In the genomic region with DNA sequence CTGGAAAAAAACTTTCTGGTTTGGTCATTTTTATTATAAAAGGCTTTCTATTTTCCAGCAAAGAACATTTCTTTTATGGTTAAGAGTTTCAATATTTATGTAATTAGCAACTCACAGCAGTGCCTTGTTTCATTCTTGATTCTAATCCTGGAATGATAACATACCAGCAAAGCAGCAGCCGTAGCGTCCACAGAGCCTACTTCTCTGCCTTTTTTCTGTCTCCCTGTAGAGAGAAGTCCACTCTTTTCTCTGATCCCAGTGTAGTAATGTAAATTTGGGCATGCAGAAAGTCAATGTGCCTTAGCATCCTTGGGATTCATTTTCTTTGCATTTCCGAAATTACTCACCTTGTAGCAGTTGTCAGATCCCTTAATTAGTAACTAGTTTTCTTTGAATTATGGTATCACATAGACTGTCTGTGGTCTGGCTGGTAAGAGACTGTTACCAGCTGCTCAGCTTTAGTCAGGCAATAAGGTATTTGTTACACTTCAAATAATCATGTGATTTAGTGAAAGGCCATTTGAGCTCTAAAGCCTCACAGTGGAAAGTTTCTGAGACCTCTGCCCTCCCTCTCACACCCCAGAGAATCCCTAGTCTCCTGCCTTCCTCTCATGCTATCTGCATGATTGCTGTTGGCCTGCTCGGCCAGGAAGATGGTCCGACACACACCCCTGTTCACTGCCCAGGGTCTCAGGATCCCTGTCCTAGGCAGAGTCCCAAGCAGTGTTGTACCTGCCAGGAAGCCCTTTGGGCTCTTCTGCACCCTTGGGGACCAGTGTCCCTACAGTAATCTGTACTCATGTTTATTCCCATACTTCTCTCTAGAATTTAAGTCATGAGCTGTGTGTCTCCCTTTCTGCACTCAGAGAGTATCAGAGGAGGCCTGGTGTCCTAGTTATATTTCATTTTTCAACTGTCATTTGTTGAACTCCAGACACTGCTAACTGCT, we compare ENCODE assay signal across 9 cellular contexts.
DNase-seq lines count a peak whose midpoint lies in the region; ATAC-seq and TF ChIP-seq lines count a peak whose summit lies in the region.
"Had no signal": no experiment of that assay in that cellular context is flagged by ENCODE, and none has a peak within 500 bp of the region (broad histone marks: within the 10 kb centered on the region; RNA-seq: fewer than 3 reads in every experiment).

No MANE protein-coding gene starts in this region.

- ATAC-seq in GM19467 (IDR thresholded peaks at IDR 0.05; ENCODE audit: unreplicated experiment) (peak; percentile 92), HG03280 (IDR thresholded peaks at IDR 0.05; ENCODE audit: unreplicated experiment) (peak; percentile 78), left ventricle myocardium superior (peak; percentile 7)

- intact Hi-C loops in left ventricle myocardium superior (cut with micrococcal nuclease) = no loop called here

- DNase-seq in GM10266 (ENCODE audit: extremely low spot score) = peak; percentile 24
- no peak for DNase-seq in left ventricle myocardium superior
- DNase-seq in globus pallidus (ENCODE audit: low spot score) = no peak
- DNase-seq in NCI-H2227 treated with DMSO at 0.1 percent for 48 hours (lab: John Stamatoyannopoulos, UW) = no peak
- no peak for DNase-seq in NCI-H2029 treated with DMSO at 0.1 percent for 48 hours (lab: John Stamatoyannopoulos, UW)
- no peak for DNase-seq in stimulated activated CD4-positive, alpha-beta T cell treated with anti-CD3 and anti-CD28 coated beads, Interleukin-4, amount 100 ng/mL, for 24 hours
- DNase-seq: activated naive CD8-positive, alpha-beta T cell treated with anti-CD3 and anti-CD28 coated beads for 36 hours had no signal

- TF ChIP-seq CTCF in GM10266 (IDR thresholded peaks at IDR 0.05; ENCODE audit: control insufficient read depth, insufficient read depth, low read depth, missing control alignments) = no peak

Comparison
In these comparisons a context has a peak if more than half of its experiments do, and no peak if none do; other contexts are left out.
1. ATAC-seq: peak in every context shown above with its lines; median percentile 92 in GM19467; 78 in HG03280; 7 in left ventricle myocardium superior.